10 cellular contexts compared by ENCODE assay signal in the genomic region with DNA sequence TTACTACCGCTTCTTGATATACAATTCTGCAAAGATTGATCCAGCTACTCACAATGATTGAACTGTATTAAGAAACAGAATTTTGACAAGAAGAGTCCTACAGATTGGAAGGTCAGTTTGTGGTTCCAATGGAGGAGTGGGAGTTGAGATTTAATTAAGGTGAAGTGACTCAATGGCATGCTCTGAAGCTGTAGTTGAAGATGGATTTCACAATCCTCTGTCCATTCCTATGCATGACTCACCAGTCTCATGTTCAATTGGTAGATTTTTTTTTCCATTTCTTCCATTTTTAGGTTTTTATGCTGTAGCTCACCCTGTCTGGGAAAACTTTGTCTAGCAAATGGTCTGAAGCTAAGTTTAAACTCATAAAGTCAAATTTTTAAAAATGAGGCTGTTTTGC.
DNase-seq lines count a peak whose midpoint lies in the region; ATAC-seq and TF ChIP-seq lines count a peak whose summit lies in the region.
"Had no signal": no experiment of that assay in that cellular context is flagged by ENCODE, and none has a peak within 500 bp of the region (broad histone marks: within the 10 kb centered on the region; RNA-seq: fewer than 3 reads in every experiment).

No MANE protein-coding gene starts in this region.

- no peak overlapping the region for H3K4me3 Mint-ChIP-seq in activated CD8-positive, alpha-beta T cell treated with anti-CD3 and anti-CD28 coated beads, Interleukin-2, amount 10 ng/mL, durations not matched to agents 7 days and 5 days
- H3K4me3 Mint-ChIP-seq: brain, IgD-negative memory B cell had no signal

- no peak overlapping the region for H3K4me3 ChIP-seq in AG04449 (ENCODE audit: low read depth, low read length)
- H3K4me3 ChIP-seq in HFF-Myc (replicated peaks; ENCODE audit: low read depth, low read length) = no peak overlapping the region

- peaks cover 7% of the 10 kb centered on the region for H3K9me3 Mint-ChIP-seq in activated CD8-positive, alpha-beta T cell treated with anti-CD3 and anti-CD28 coated beads, Interleukin-2, amount 10 ng/mL, durations not matched to agents 7 days and 5 days (ENCODE audit: insufficient read depth)
- H3K9me3 Mint-ChIP-seq: brain, IgD-negative memory B cell had no signal

- DNase-seq in AG04449 (ENCODE audit: low read depth, low spot score) (peak; percentile 55), HFF-Myc (ENCODE audit: extremely low read depth, low read depth) (peak; percentile 69), foreskin keratinocyte (peak; percentile 58 to 80), NCI-H187 treated with DMSO at 0.1 percent for 48 hours (lab: John Stamatoyannopoulos, UW) (no peak), medulla oblongata (ENCODE audit: extremely low spot score) (no peak)
- no peak for DNase-seq in activated CD8-positive, alpha-beta T cell treated with anti-CD3 and anti-CD28 coated beads, Interleukin-2, amount 10 ng/mL, durations not matched to agents 7 days and 5 days
- no peak for DNase-seq in activated CD4-positive, alpha-beta T cell treated with anti-CD3 and anti-CD28 coated beads for 48 hours

- CTCF ChIA-PET in AG04449 (lab: Yijun Ruan, JAX) = no interaction called here
- CTCF ChIA-PET in activated CD8-positive, alpha-beta T cell treated with anti-CD3 and anti-CD28 coated beads, Interleukin-2, amount 10 ng/mL, durations not matched to agents 7 days and 5 days (lab: Charles Lee) = interaction anchor here (0.7 to 6.5 kb wide), 8 partner anchors 11 to 136 kb away, joined by 3 to 71 read pairs (median 4); no protein-coding TSS in a partner anchor

- POLR2A ChIA-PET in AG04449 (lab: Yijun Ruan, JAX) = no interaction called here
- POLR2A ChIA-PET in activated CD8-positive, alpha-beta T cell treated with anti-CD3 and anti-CD28 coated beads, Interleukin-2, amount 10 ng/mL, durations not matched to agents 7 days and 5 days (lab: Charles Lee) = interaction anchor here (0.9 to 7.2 kb wide), 2 partner anchors 12 to 37 kb away, joined by 3 to 140 read pairs; no protein-coding TSS in a partner anchor

- H3K4me1 Mint-ChIP-seq in activated CD8-positive, alpha-beta T cell treated with anti-CD3 and anti-CD28 coated beads, Interleukin-2, amount 10 ng/mL, durations not matched to agents 7 days and 5 days (ENCODE audit: low read depth) = peaks cover 70% of the 10 kb centered on the region

- TF ChIP-seq CTCF in AG04449 (IDR thresholded peaks at IDR 0.05; ENCODE audit: insufficient read depth, low read length, missing control alignments) (no peak), HFF-Myc (IDR thresholded peaks at IDR 0.05; ENCODE audit: low read depth, low read length, missing control alignments) (no peak), foreskin keratinocyte (conservative IDR thresholded peaks at IDR 0.05) (no peak)

- no peaks in the 10 kb centered on the region for H3K27me3 ChIP-seq in foreskin keratinocyte

- no peak for ATAC-seq in activated CD8-positive, alpha-beta T cell treated with anti-CD3 and anti-CD28 coated beads, Interleukin-2, amount 10 ng/mL, durations not matched to agents 7 days and 5 days
- ATAC-seq in foreskin keratinocyte = peak; percentile 85
- no peak for ATAC-seq in GM18498 (IDR thresholded peaks at IDR 0.05; ENCODE audit: unreplicated experiment)

- H3K27ac ChIP-seq in foreskin keratinocyte = no peak overlapping the region

- peaks cover 82% of the 10 kb centered on the region for H3K36me3 Mint-ChIP-seq in activated CD8-positive, alpha-beta T cell treated with anti-CD3 and anti-CD28 coated beads, Interleukin-2, amount 10 ng/mL, durations not matched to agents 7 days and 5 days (ENCODE audit: low read depth)
- H3K36me3 Mint-ChIP-seq: brain, IgD-negative memory B cell had no signal

- H3K27me3 Mint-ChIP-seq in activated CD8-positive, alpha-beta T cell treated with anti-CD3 and anti-CD28 coated beads, Interleukin-2, amount 10 ng/mL, durations not matched to agents 7 days and 5 days (ENCODE audit: low read depth) = no peaks in the 10 kb centered on the region
- H3K27me3 Mint-ChIP-seq: brain had no signal

- H3K4me1 ChIP-seq in foreskin keratinocyte = peaks cover 10% of the 10 kb centered on the region

- peak overlapping the region; percentile 45 for H3K27ac Mint-ChIP-seq in activated CD8-positive, alpha-beta T cell treated with anti-CD3 and anti-CD28 coated beads, Interleukin-2, amount 10 ng/mL, durations not matched to agents 7 days and 5 days
- H3K27ac Mint-ChIP-seq: brain, IgD-negative memory B cell had no signal

Comparison
In these comparisons a context has a peak if more than half of its experiments do, and no peak if none do; other contexts are left out.
1. DNase-seq: peak in AG04449 (single experiment), HFF-Myc (single experiment) and foreskin keratinocyte (2 of 2); none in activated CD8-positive, alpha-beta T cell treated with anti-CD3 and anti-CD28 coated beads, Interleukin-2, amount 10 ng/mL, durations not matched to agents 7 days and 5 days (single experiment), NCI-H187 treated with DMSO at 0.1 percent for 48 hours (single experiment), medulla oblongata (single experiment) and activated CD4-positive, alpha-beta T cell treated with anti-CD3 and anti-CD28 coated beads for 48 hours (single experiment).